Comparison of ENCODE assay signal across 1 cellular context in the genomic region with DNA sequence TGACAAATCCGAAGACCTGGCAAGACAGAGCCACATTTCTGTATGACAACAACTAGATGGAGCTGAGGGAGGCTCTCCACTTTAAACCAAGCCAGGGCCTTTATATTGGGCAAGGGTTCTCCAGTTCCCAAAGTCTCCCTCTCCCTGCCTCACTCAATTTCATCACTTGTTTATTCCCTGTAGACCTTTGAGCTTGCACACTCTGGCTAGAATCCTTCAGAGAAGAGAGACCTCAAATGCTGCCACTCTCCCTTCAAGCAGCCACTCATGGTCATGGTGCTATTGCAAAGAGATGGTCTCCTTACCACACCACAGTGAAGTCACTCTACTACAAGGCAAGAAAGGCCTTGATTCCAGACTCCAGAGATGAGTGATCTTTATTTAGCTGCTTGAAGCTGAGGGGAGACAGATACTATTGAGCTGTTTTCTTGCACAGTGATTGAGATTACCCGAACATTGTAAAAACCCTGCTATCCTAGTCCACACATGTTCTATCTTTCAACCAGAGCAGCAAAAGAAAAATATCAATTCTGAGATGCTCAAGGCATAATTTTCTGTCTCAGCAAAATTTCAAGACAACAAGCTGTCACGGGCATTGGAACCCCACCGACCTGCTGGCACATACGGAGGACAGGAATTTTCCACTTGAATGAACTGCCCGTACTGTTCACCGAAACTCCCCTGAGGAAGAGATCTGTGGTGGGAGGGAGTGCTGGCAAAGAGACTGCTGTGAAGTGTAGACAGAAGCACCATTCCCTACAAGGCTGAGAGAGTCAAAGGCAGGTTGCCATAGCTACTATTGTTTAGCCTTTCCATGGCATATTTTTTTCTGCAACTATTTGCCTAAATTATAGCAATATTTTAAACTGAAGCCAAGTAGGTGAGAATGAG.
TF ChIP-seq lines count a peak whose summit lies in the region.

No MANE protein-coding gene starts in this region.

TF ChIP-seq in liver, 16 proteins besides CTCF, POLR2A, EP300 and RAD21 (continued from another document):
- TF ChIP-seq, protein P1, sequence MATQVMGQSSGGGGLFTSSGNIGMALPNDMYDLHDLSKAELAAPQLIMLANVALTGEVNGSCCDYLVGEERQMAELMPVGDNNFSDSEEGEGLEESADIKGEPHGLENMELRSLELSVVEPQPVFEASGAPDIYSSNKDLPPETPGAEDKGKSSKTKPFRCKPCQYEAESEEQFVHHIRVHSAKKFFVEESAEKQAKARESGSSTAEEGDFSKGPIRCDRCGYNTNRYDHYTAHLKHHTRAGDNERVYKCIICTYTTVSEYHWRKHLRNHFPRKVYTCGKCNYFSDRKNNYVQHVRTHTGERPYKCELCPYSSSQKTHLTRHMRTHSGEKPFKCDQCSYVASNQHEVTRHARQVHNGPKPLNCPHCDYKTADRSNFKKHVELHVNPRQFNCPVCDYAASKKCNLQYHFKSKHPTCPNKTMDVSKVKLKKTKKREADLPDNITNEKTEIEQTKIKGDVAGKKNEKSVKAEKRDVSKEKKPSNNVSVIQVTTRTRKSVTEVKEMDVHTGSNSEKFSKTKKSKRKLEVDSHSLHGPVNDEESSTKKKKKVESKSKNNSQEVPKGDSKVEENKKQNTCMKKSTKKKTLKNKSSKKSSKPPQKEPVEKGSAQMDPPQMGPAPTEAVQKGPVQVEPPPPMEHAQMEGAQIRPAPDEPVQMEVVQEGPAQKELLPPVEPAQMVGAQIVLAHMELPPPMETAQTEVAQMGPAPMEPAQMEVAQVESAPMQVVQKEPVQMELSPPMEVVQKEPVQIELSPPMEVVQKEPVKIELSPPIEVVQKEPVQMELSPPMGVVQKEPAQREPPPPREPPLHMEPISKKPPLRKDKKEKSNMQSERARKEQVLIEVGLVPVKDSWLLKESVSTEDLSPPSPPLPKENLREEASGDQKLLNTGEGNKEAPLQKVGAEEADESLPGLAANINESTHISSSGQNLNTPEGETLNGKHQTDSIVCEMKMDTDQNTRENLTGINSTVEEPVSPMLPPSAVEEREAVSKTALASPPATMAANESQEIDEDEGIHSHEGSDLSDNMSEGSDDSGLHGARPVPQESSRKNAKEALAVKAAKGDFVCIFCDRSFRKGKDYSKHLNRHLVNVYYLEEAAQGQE (IDR thresholded peaks at IDR 0.05): peak; percentile 73
- TF ChIP-seq FOXA2 (IDR thresholded peaks at IDR 0.05) (peak; percentile 61), YY1 (IDR thresholded peaks at IDR 0.05) (peak; percentile 18)
